In genomic region chr15:41620536-41621199, GRCh38 we compare ENCODE assay signal across 8 cellular contexts. TPM values are rescaled to one million over a fixed set of nuclear protein-coding genes. Genes with fewer than 3 reads are reported as not detected.
DNase-seq lines count a peak whose midpoint lies in the region; ATAC-seq, FAIRE-seq and TF ChIP-seq lines count a peak whose summit lies in the region.

No MANE protein-coding gene starts in this region.

- 23% methylated on average over 14 of the region's 18 CpGs for WGBS in esophagus muscularis mucosa
- 13% methylated on average over 18 of the region's 18 CpGs for WGBS in pancreas, 2 donors

- ATAC-seq in pancreas: peak in 2 of 4 donors; percentile 5 to 34
- no peak for ATAC-seq in HG03469 (IDR thresholded peaks at IDR 0.05; ENCODE audit: unreplicated experiment)

- H3K9me3 ChIP-seq in esophagus muscularis mucosa (peaks cover 0 to 3% (median 0%) of the 10 kb centered on the region in 4 donors), pancreas (no peaks in the 10 kb centered on the region)

- H3K4me1 ChIP-seq in esophagus muscularis mucosa (peaks cover 15 to 22% (median 20%) of the 10 kb centered on the region in 4 donors), pancreas (no peaks in the 10 kb centered on the region)

- H3K27me3 ChIP-seq in esophagus muscularis mucosa: no peaks in the 10 kb centered on the region
- no peaks in the 10 kb centered on the region for H3K27me3 ChIP-seq in pancreas

- DNase-seq in NCI-H748 (lab: John Stamatoyannopoulos, UW; ENCODE audit: unreplicated experiment) (peak; percentile 82), NCI-H748 treated with DMSO at 0.1 percent for 48 hours (lab: John Stamatoyannopoulos, UW) (no peak), SHP77 treated with DMSO at 0.1 percent for 48 hours (lab: John Stamatoyannopoulos, UW) (peak; percentile 37), esophagus muscularis mucosa (ENCODE audit: extremely low spot score) (no peak), pancreas (no peak), EL (no peak), activated gamma-delta T cell treated with Interleukin-2 at 50 U/mL for 16 hours (no peak)

- FAIRE-seq in pancreas (lab: Jason Lieb, UNC): no peak

- intact Hi-C loops in esophagus muscularis mucosa (cut with DNase I) (no loop called here), pancreas (cut with DNase I) (no loop called here)

- no peak for TF ChIP-seq EP300 in esophagus muscularis mucosa (IDR thresholded peaks at IDR 0.05)

- H3K27ac ChIP-seq in esophagus muscularis mucosa (replicated peaks in 1 of 4) (peak overlapping the region; percentile 80 to 83 (median 82)), pancreas (peak overlapping the region; percentile 58 to 85 (median 80))

- H3K36me3 ChIP-seq in esophagus muscularis mucosa: no peaks in the 10 kb centered on the region
- no peaks in the 10 kb centered on the region for H3K36me3 ChIP-seq in pancreas

- TF ChIP-seq POLR2A in esophagus muscularis mucosa (IDR thresholded peaks at IDR 0.05; ENCODE audit: low read depth): no peak

- H3K4me3 ChIP-seq in esophagus muscularis mucosa (peak overlapping the region; percentile 58 to 80 (median 71)), pancreas (peak overlapping the region; percentile 38 to 63 (median 56))

- no peak for TF ChIP-seq CTCF in esophagus muscularis mucosa (IDR thresholded peaks at IDR 0.05)
- no peak for TF ChIP-seq CTCF in pancreas (IDR thresholded peaks at IDR 0.05)

RNA-seq across cellular contexts. Expression of gene MGA, which starts 39.5 kb away (rescaled TPM):
- total RNA-seq in esophagus muscularis mucosa (10 to 100 TPM; 25.3 to 39.4 (median 31.5) TPM), pancreas (10 to 100 TPM; 14.3 to 31.3 (median 19.6) TPM)
- polyA plus RNA-seq in pancreas: 1 to 10 TPM; 2.7 to 3.1 TPM

Comparison
In these comparisons a context has a peak if more than half of its experiments do, and no peak if none do; other contexts are left out.
1. DNase-seq: peak in NCI-H748 (single experiment) and SHP77 treated with DMSO at 0.1 percent for 48 hours (single experiment); none in NCI-H748 treated with DMSO at 0.1 percent for 48 hours (single experiment), esophagus muscularis mucosa (single experiment), pancreas (0 of 6), EL (single experiment) and activated gamma-delta T cell treated with Interleukin-2 at 50 U/mL for 16 hours (single experiment).